In the genomic region with DNA sequence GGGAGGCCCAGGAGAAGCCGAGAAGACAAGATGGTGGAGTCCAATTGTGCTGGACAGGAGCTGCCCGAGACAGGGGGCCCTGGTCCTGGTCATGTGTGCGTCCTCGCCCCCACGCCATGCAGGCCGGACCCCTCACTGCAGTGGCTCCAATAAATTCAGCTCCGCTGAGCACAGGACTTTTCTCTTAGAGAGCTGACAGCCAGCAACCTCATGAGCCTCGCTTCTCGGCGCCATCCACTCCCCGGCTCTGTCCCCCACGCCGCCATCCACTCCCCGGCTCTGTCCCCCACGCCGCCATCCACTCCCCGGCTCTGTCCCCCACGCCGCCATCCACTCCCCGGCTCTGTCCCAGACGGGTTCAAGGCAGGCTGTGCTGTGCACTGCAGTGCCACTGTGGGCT, we compare ENCODE assay signal across 9 cellular contexts. TPM values are rescaled to one million over a fixed set of nuclear protein-coding genes. Genes with fewer than 3 reads are reported as not detected.
"Had no signal": no experiment of that assay in that cellular context is flagged by ENCODE, and none has a peak within 500 bp of the region (broad histone marks: within the 10 kb centered on the region; RNA-seq: fewer than 3 reads in every experiment).

No MANE protein-coding gene starts in this region.

- H2AFZ ChIP-seq: GM23248 had no signal

- H3K4me3 ChIP-seq: GM23248, K562 had no signal

- H3K9ac ChIP-seq: GM23248 had no signal

- FAIRE-seq: H54, HTR-8/SVneo, K562 had no signal

- DNase-seq: GM23248, GOT3, H9, HCEC 1CT, IMR-90 had no signal

- H3K4me3 Mint-ChIP-seq: H9 had no signal

- H3K27ac ChIP-seq: GM23248 had no signal

RNA-seq across cellular contexts. Expression of a gene that starts 2.8 kb away (rescaled TPM):
- total RNA-seq: GM23248, HT-29, IMR-90 had no signal
- polyA plus RNA-seq: GM23248, IMR-90 had no signal

RNA-seq across cellular contexts. Expression of a gene that starts 10.4 kb away (rescaled TPM):
- total RNA-seq: GM23248, HT-29, IMR-90 had no signal
- polyA plus RNA-seq: GM23248, IMR-90 had no signal

RNA-seq across cellular contexts. Expression of a gene that starts 49.4 kb away (rescaled TPM):
- polyA plus RNA-seq: GM23248 had no signal
